In the genomic region with DNA sequence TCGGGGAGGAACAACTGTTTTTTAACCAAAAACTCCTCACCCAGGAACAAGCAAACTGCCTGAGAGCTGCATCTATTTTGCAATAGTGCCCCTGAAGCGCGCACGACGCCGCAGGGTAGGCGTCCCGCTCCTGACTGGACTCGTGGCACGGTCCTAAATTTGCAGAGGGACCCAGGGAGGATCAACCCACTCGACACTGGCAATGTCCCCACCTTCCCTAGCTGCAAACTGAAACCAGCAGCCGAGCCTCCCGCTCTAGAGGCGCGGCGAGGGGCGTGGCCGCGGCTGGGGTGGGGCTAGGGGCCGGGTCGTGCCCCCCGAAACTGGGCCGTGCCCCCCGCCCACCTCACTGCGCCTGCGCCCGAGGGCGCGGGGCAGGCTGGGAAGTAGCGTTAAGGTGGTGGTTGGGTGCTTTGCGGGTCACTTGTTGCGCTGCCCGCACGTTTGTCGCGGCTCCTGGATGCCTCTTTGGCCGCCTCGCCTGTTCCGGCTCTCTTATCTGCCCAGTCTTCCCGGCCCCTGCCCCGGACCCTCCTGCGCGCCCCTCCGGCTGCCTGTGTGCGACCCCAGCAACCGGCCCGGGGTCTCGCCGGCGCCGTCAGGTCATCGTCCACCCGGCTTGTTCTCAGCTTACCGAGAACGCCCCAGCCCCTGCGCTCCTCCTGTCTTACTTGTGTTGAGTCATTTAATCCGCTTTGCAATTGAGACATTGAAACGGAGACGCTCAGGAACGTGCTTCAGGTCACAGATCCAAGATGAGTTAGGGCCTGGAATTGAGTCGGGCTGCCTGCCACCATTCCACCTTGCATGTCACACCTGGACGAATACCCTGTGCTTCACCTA, we compare ENCODE assay signal across 1 cellular context.
TF ChIP-seq lines count a peak whose summit lies in the region.

No MANE protein-coding gene starts in this region.

TF ChIP-seq in HEK293, 187 proteins besides CTCF, POLR2A, EP300 and RAD21 (continued from another document and continues in another):
- peak; percentile 99 for TF ChIP-seq KLF1 (tag by site-specific recombination; IDR thresholded peaks at IDR 0.05)
- peak; percentile 92 for TF ChIP-seq SP2 (tag by site-specific recombination; IDR thresholded peaks at IDR 0.05)
- TF ChIP-seq HOXC10 (CRISPR knock-in tag; IDR thresholded peaks at IDR 0.05): no peak
- peak; percentile 84 for TF ChIP-seq ZNF24 (tag by site-specific recombination; IDR thresholded peaks at IDR 0.05)
- TF ChIP-seq ZNF23 (tag by site-specific recombination; IDR thresholded peaks at IDR 0.05; ENCODE audit: borderline replicate concordance): no peak
- no peak for TF ChIP-seq ZNF510 (tag by site-specific recombination; IDR thresholded peaks at IDR 0.05; ENCODE audit: insufficient replicate concordance)
- TF ChIP-seq, protein P1, sequence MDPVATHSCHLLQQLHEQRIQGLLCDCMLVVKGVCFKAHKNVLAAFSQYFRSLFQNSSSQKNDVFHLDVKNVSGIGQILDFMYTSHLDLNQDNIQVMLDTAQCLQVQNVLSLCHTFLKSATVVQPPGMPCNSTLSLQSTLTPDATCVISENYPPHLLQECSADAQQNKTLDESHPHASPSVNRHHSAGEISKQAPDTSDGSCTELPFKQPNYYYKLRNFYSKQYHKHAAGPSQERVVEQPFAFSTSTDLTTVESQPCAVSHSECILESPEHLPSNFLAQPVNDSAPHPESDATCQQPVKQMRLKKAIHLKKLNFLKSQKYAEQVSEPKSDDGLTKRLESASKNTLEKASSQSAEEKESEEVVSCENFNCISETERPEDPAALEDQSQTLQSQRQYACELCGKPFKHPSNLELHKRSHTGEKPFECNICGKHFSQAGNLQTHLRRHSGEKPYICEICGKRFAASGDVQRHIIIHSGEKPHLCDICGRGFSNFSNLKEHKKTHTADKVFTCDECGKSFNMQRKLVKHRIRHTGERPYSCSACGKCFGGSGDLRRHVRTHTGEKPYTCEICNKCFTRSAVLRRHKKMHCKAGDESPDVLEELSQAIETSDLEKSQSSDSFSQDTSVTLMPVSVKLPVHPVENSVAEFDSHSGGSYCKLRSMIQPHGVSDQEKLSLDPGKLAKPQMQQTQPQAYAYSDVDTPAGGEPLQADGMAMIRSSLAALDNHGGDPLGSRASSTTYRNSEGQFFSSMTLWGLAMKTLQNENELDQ (tag by site-specific recombination; IDR thresholded peaks at IDR 0.05; ENCODE audit: low read depth): no peak
- peak; percentile 97 for TF ChIP-seq ZNF660 (tag by site-specific recombination; IDR thresholded peaks at IDR 0.05)
- TF ChIP-seq, protein P2, sequence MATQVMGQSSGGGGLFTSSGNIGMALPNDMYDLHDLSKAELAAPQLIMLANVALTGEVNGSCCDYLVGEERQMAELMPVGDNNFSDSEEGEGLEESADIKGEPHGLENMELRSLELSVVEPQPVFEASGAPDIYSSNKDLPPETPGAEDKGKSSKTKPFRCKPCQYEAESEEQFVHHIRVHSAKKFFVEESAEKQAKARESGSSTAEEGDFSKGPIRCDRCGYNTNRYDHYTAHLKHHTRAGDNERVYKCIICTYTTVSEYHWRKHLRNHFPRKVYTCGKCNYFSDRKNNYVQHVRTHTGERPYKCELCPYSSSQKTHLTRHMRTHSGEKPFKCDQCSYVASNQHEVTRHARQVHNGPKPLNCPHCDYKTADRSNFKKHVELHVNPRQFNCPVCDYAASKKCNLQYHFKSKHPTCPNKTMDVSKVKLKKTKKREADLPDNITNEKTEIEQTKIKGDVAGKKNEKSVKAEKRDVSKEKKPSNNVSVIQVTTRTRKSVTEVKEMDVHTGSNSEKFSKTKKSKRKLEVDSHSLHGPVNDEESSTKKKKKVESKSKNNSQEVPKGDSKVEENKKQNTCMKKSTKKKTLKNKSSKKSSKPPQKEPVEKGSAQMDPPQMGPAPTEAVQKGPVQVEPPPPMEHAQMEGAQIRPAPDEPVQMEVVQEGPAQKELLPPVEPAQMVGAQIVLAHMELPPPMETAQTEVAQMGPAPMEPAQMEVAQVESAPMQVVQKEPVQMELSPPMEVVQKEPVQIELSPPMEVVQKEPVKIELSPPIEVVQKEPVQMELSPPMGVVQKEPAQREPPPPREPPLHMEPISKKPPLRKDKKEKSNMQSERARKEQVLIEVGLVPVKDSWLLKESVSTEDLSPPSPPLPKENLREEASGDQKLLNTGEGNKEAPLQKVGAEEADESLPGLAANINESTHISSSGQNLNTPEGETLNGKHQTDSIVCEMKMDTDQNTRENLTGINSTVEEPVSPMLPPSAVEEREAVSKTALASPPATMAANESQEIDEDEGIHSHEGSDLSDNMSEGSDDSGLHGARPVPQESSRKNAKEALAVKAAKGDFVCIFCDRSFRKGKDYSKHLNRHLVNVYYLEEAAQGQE (tag by site-specific recombination; IDR thresholded peaks at IDR 0.05): peak; percentile 60
- TF ChIP-seq, protein P3, sequence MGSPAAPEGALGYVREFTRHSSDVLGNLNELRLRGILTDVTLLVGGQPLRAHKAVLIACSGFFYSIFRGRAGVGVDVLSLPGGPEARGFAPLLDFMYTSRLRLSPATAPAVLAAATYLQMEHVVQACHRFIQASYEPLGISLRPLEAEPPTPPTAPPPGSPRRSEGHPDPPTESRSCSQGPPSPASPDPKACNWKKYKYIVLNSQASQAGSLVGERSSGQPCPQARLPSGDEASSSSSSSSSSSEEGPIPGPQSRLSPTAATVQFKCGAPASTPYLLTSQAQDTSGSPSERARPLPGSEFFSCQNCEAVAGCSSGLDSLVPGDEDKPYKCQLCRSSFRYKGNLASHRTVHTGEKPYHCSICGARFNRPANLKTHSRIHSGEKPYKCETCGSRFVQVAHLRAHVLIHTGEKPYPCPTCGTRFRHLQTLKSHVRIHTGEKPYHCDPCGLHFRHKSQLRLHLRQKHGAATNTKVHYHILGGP (tag by site-specific recombination; IDR thresholded peaks at IDR 0.05): no peak; the same call in 1 of the 2 replicates
- TF ChIP-seq ZNF791 (tag by site-specific recombination; IDR thresholded peaks at IDR 0.05): no peak; the same call in 1 of the 2 replicates
- TF ChIP-seq ZNF121 (tag by site-specific recombination; IDR thresholded peaks at IDR 0.05): peak; percentile 8; the same call in 1 of the 2 replicates
- TF ChIP-seq, protein P4, sequence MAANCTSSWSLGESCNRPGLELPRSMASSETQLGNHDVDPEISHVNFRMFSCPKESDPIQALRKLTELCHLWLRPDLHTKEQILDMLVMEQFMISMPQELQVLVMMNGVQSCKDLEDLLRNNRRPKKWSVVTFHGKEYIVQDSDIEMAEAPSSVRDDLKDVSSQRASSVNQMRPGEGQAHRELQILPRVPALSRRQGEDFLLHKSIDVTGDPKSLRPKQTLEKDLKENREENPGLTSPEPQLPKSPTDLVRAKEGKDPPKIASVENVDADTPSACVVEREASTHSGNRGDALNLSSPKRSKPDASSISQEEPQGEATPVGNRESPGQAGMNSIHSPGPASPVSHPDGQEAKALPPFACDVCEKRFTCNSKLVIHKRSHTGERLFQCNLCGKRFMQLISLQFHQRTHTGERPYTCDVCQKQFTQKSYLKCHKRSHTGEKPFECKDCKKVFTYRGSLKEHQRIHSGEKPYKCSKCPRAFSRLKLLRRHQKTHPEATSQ (tag by site-specific recombination; IDR thresholded peaks at IDR 0.05): peak; percentile 97
- TF ChIP-seq ZNF350 (tag by site-specific recombination; IDR thresholded peaks at IDR 0.05): no peak
- TF ChIP-seq, protein P5, sequence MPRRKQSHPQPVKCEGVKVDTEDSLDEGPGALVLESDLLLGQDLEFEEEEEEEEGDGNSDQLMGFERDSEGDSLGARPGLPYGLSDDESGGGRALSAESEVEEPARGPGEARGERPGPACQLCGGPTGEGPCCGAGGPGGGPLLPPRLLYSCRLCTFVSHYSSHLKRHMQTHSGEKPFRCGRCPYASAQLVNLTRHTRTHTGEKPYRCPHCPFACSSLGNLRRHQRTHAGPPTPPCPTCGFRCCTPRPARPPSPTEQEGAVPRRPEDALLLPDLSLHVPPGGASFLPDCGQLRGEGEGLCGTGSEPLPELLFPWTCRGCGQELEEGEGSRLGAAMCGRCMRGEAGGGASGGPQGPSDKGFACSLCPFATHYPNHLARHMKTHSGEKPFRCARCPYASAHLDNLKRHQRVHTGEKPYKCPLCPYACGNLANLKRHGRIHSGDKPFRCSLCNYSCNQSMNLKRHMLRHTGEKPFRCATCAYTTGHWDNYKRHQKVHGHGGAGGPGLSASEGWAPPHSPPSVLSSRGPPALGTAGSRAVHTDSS (tag by site-specific recombination; IDR thresholded peaks at IDR 0.05): peak; percentile 47; the same call in 1 of the 2 replicates
- TF ChIP-seq, protein P6, sequence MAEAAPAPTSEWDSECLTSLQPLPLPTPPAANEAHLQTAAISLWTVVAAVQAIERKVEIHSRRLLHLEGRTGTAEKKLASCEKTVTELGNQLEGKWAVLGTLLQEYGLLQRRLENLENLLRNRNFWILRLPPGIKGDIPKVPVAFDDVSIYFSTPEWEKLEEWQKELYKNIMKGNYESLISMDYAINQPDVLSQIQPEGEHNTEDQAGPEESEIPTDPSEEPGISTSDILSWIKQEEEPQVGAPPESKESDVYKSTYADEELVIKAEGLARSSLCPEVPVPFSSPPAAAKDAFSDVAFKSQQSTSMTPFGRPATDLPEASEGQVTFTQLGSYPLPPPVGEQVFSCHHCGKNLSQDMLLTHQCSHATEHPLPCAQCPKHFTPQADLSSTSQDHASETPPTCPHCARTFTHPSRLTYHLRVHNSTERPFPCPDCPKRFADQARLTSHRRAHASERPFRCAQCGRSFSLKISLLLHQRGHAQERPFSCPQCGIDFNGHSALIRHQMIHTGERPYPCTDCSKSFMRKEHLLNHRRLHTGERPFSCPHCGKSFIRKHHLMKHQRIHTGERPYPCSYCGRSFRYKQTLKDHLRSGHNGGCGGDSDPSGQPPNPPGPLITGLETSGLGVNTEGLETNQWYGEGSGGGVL (tag by site-specific recombination; IDR thresholded peaks at IDR 0.05): peak; percentile 32; the same call in 1 of the 2 replicates
- TF ChIP-seq ZNF391 (tag by site-specific recombination; IDR thresholded peaks at IDR 0.05; ENCODE audit: borderline replicate concordance, low read depth): peak; percentile 97; the same call in 1 of the 2 replicates
- TF ChIP-seq SCRT1 (tag by site-specific recombination; IDR thresholded peaks at IDR 0.05; ENCODE audit: borderline replicate concordance): peak; percentile 100
- TF ChIP-seq MEIS1 (CRISPR knock-in tag; IDR thresholded peaks at IDR 0.05; ENCODE audit: borderline replicate concordance): no peak
- 0 out of 2 replicates have a peak, but pooled peaks have one; percentile 29 for TF ChIP-seq ZNF266 (tag by site-specific recombination; IDR thresholded peaks at IDR 0.05; ENCODE audit: low read depth)
- TF ChIP-seq BCL11B (tag by site-specific recombination; IDR thresholded peaks at IDR 0.05; ENCODE audit: low read depth): peak; percentile 98
- peak; percentile 98 for TF ChIP-seq SP3 (tag by site-specific recombination; IDR thresholded peaks at IDR 0.05)
- TF ChIP-seq ZNF548 (tag by site-specific recombination; IDR thresholded peaks at IDR 0.05): no peak
- peak; percentile 98 for TF ChIP-seq ZBTB17 (tag by site-specific recombination; IDR thresholded peaks at IDR 0.05)
- TF ChIP-seq, protein P7, sequence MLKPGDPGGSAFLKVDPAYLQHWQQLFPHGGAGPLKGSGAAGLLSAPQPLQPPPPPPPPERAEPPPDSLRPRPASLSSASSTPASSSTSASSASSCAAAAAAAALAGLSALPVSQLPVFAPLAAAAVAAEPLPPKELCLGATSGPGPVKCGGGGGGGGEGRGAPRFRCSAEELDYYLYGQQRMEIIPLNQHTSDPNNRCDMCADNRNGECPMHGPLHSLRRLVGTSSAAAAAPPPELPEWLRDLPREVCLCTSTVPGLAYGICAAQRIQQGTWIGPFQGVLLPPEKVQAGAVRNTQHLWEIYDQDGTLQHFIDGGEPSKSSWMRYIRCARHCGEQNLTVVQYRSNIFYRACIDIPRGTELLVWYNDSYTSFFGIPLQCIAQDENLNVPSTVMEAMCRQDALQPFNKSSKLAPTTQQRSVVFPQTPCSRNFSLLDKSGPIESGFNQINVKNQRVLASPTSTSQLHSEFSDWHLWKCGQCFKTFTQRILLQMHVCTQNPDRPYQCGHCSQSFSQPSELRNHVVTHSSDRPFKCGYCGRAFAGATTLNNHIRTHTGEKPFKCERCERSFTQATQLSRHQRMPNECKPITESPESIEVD (tag by site-specific recombination; IDR thresholded peaks at IDR 0.05): peak; percentile 5; the same call in 1 of the 2 replicates
- no peak for TF ChIP-seq SALL2 (tag by site-specific recombination; IDR thresholded peaks at IDR 0.05; ENCODE audit: borderline replicate concordance)
- TF ChIP-seq, protein P8, sequence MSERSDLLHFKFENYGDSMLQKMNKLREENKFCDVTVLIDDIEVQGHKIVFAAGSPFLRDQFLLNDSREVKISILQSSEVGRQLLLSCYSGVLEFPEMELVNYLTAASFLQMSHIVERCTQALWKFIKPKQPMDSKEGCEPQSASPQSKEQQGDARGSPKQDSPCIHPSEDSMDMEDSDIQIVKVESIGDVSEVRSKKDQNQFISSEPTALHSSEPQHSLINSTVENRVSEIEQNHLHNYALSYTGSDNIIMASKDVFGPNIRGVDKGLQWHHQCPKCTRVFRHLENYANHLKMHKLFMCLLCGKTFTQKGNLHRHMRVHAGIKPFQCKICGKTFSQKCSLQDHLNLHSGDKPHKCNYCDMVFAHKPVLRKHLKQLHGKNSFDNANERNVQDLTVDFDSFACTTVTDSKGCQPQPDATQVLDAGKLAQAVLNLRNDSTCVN (tag by site-specific recombination; optimal IDR thresholded peaks at IDR 0.05): peak; percentile 84
- no peak for TF ChIP-seq ZNF292 (tag by site-specific recombination; IDR thresholded peaks at IDR 0.05; ENCODE audit: borderline replicate concordance, low read depth)
- TF ChIP-seq, protein P9, sequence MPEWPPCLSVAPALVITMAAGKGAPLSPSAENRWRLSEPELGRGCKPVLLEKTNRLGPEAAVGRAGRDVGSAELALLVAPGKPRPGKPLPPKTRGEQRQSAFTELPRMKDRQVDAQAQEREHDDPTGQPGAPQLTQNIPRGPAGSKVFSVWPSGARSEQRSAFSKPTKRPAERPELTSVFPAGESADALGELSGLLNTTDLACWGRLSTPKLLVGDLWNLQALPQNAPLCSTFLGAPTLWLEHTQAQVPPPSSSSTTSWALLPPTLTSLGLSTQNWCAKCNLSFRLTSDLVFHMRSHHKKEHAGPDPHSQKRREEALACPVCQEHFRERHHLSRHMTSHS (tag by site-specific recombination; IDR thresholded peaks at IDR 0.05): no peak
- TF ChIP-seq, protein P10, sequence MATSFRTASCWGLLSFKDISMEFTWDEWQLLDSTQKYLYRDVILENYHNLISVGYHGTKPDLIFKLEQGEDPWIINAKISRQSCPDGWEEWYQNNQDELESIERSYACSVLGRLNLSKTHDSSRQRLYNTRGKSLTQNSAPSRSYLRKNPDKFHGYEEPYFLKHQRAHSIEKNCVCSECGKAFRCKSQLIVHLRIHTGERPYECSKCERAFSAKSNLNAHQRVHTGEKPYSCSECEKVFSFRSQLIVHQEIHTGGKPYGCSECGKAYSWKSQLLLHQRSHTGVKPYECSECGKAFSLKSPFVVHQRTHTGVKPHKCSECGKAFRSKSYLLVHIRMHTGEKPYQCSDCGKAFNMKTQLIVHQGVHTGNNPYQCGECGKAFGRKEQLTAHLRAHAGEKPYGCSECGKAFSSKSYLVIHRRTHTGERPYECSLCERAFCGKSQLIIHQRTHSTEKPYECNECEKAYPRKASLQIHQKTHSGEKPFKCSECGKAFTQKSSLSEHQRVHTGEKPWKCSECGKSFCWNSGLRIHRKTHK (tag by site-specific recombination; IDR thresholded peaks at IDR 0.05): no peak
- no peak; the same call in 1 of the 2 replicates for TF ChIP-seq ZNF585B (tag by site-specific recombination; IDR thresholded peaks at IDR 0.05)
